18 cellular contexts compared by ENCODE assay signal in the genomic region with DNA sequence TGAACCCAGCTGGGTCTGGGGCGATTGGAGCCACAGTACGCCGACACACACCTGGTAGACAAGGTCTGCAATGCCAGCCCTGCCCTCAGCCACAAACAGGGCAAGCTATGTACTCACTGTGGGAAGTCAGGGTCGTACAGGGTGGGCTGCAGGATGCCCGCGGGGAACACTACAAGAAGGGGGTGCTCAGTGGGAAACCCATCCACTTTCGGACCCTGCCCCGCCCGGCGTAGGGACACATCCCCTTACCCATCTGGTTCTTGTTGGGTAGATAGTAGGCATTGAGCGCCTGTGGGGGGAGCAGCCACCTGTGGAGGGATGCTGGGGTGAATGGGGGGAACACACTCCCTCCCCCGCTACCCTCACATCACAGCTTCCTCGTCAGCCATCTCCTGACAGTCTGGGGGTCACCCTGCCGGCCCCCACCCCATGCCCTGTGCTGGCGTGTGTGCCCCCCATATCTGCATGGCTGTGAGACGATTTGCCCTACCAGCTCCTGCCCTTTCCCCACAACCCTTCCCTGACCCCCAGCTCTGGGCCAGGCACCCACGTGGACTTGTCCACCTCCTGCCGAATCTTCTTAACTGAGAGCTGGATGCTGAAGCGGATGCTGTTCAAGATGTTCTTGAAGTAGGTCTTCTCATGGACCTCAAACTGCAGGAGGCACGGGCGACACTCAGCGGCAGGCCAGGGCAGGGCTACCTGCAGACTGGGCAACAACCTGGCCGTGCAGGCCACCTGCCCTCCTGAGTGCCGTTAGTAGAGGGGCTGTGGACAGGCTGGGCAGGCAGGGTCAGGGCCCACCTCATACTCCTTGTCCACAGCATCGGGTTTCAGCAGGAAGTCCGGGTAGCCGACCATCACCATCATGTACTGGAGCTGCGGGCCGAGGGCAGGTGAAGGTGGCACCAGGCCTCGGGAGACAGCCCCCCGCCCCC. TPM values are rescaled to one million over a fixed set of nuclear protein-coding genes. Genes with fewer than 3 reads are reported as not detected.
"Had no signal": no experiment of that assay in that cellular context is flagged by ENCODE, and none has a peak within 500 bp of the region (broad histone marks: within the 10 kb centered on the region; RNA-seq: fewer than 3 reads in every experiment).

No MANE protein-coding gene starts in this region.

- DNase-seq: activated CD4-positive, alpha-beta T cell treated with anti-CD3 and anti-CD28 coated beads, Interleukin-2, amount 10 ng/mL, durations not matched to agents 24 days and 14 days; activated CD8-positive, alpha-beta T cell treated with anti-CD3 and anti-CD28 coated beads, Interleukin-2, amount 10 ng/mL, durations not matched to agents 7 days and 5 days; amniotic stem cell; colonic mucosa; esophagus squamous epithelium; stimulated activated CD4-positive, alpha-beta T cell treated with anti-CD3 and anti-CD28 coated beads, Interleukin-2, amount 100 ng/mL, for 48 hours had no signal

- H3K36me3 Mint-ChIP-seq: activated naive CD4-positive, alpha-beta T cell treated with anti-CD3 and anti-CD28 coated beads, Interleukin-2, amount 50 U/mL, for 24 hours; stimulated activated memory B cell treated with anti-CD40 and anti-IgM and Interleukin-4, amounts not matched to agents 10 μg/mL and 1 μg/mL and 100 μg/mL, for 72 hours had no signal

- H3K27ac ChIP-seq: colonic mucosa, esophagus squamous epithelium, hepatocyte had no signal

- ATAC-seq: activated CD8-positive, alpha-beta T cell treated with anti-CD3 and anti-CD28 coated beads, Interleukin-2, amount 10 ng/mL, durations not matched to agents 7 days and 5 days; stimulated activated memory B cell treated with anti-CD40 and anti-IgM and Interleukin-4, amounts not matched to agents 10 μg/mL and 1 μg/mL and 100 μg/mL, for 72 hours; T-helper 17 cell had no signal

- H3K4me1 ChIP-seq: colonic mucosa had no signal

- H3K9me3 ChIP-seq: colonic mucosa, esophagus squamous epithelium had no signal

- H3K27ac Mint-ChIP-seq: activated CD4-positive, alpha-beta T cell treated with anti-CD3 and anti-CD28 coated beads, Interleukin-2, amount 10 ng/mL, durations not matched to agents 24 days and 14 days; activated CD8-positive, alpha-beta T cell treated with anti-CD3 and anti-CD28 coated beads, Interleukin-2, amount 10 ng/mL, durations not matched to agents 7 days and 5 days; activated naive CD4-positive, alpha-beta T cell treated with anti-CD3 and anti-CD28 coated beads, Interleukin-2, amount 50 U/mL, for 24 hours; activated T-helper 1 cell treated with anti-CD3 and anti-CD28 coated beads, Interleukin-12 subunit alpha, Interleukin-12 subunit beta, Interleukin-2, Interleukin-4 antibody, amounts not matched to agents 30 ng/mL and 10 ng/mL and 1 ng/mL, durations not matched to agents 14 hours and 24 hours and 36 hours; stimulated activated memory B cell treated with anti-CD40 and anti-IgM and Interleukin-4, amounts not matched to agents 10 μg/mL and 1 μg/mL and 100 μg/mL, for 72 hours; T-helper 17 cell had no signal

- H3K36me3 ChIP-seq: colonic mucosa, esophagus squamous epithelium had no signal

- H3K4me3 ChIP-seq: colonic mucosa, esophagus squamous epithelium, hepatocyte had no signal

- H3K9me3 Mint-ChIP-seq: activated CD4-positive, alpha-beta T cell treated with anti-CD3 and anti-CD28 coated beads, Interleukin-2, amount 10 ng/mL, durations not matched to agents 24 days and 14 days; activated naive CD4-positive, alpha-beta T cell treated with anti-CD3 and anti-CD28 coated beads, Interleukin-2, amount 50 U/mL, for 24 hours; activated T-helper 1 cell treated with anti-CD3 and anti-CD28 coated beads, Interleukin-12 subunit alpha, Interleukin-12 subunit beta, Interleukin-2, Interleukin-4 antibody, amounts not matched to agents 30 ng/mL and 10 ng/mL and 1 ng/mL, durations not matched to agents 14 hours and 24 hours and 36 hours; stimulated activated memory B cell treated with anti-CD40 and anti-IgM and Interleukin-4, amounts not matched to agents 10 μg/mL and 1 μg/mL and 100 μg/mL, for 72 hours had no signal

- H3K4me3 Mint-ChIP-seq: activated CD4-positive, alpha-beta T cell treated with anti-CD3 and anti-CD28 coated beads, Interleukin-2, amount 10 ng/mL, durations not matched to agents 24 days and 14 days; activated CD8-positive, alpha-beta T cell treated with anti-CD3 and anti-CD28 coated beads, Interleukin-2, amount 10 ng/mL, durations not matched to agents 7 days and 5 days; activated naive CD4-positive, alpha-beta T cell treated with anti-CD3 and anti-CD28 coated beads, Interleukin-2, amount 50 U/mL, for 24 hours; activated T-helper 1 cell treated with anti-CD3 and anti-CD28 coated beads, Interleukin-12 subunit alpha, Interleukin-12 subunit beta, Interleukin-2, Interleukin-4 antibody, amounts not matched to agents 30 ng/mL and 10 ng/mL and 1 ng/mL, durations not matched to agents 14 hours and 24 hours and 36 hours; stimulated activated memory B cell treated with anti-CD40 and anti-IgM and Interleukin-4, amounts not matched to agents 10 μg/mL and 1 μg/mL and 100 μg/mL, for 72 hours; T-helper 17 cell had no signal

RNA-seq across cellular contexts. Expression of gene ECEL1, which starts 5.1 kb away (rescaled TPM):
- total RNA-seq: activated CD8-positive, alpha-beta T cell treated with anti-CD3 and anti-CD28 coated beads, Interleukin-2, amount 10 ng/mL, durations not matched to agents 7 days and 5 days; activated T-helper 1 cell treated with anti-CD3 and anti-CD28 coated beads, Interleukin-12 subunit alpha, Interleukin-12 subunit beta, Interleukin-2, Interleukin-4 antibody, amounts not matched to agents 30 ng/mL and 10 ng/mL and 1 ng/mL, durations not matched to agents 14 hours and 24 hours and 36 hours; endothelial cell of umbilical vein; fibroblast of villous mesenchyme; glomerular endothelial cell; T-helper 17 cell had no signal
- polyA plus RNA-seq: endothelial cell of umbilical vein, keratinocyte had no signal

RNA-seq across cellular contexts. Expression of gene ALPI, which starts 26.6 kb away (rescaled TPM):
- total RNA-seq: activated CD4-positive, alpha-beta T cell treated with anti-CD3 and anti-CD28 coated beads, Interleukin-2, amount 10 ng/mL, durations not matched to agents 24 days and 14 days; activated CD8-positive, alpha-beta T cell treated with anti-CD3 and anti-CD28 coated beads, Interleukin-2, amount 10 ng/mL, durations not matched to agents 7 days and 5 days; activated T-helper 1 cell treated with anti-CD3 and anti-CD28 coated beads, Interleukin-12 subunit alpha, Interleukin-12 subunit beta, Interleukin-2, Interleukin-4 antibody, amounts not matched to agents 30 ng/mL and 10 ng/mL and 1 ng/mL, durations not matched to agents 14 hours and 24 hours and 36 hours; endothelial cell of umbilical vein; esophagus squamous epithelium; fibroblast of villous mesenchyme; glomerular endothelial cell; liver; osteocyte; T-helper 17 cell had no signal
- polyA plus RNA-seq: endothelial cell of umbilical vein, keratinocyte, neural cell had no signal

RNA-seq across cellular contexts. Expression of gene PRSS56, which starts 37.6 kb away (rescaled TPM):
- total RNA-seq: activated CD4-positive, alpha-beta T cell treated with anti-CD3 and anti-CD28 coated beads, Interleukin-2, amount 10 ng/mL, durations not matched to agents 24 days and 14 days; activated CD8-positive, alpha-beta T cell treated with anti-CD3 and anti-CD28 coated beads, Interleukin-2, amount 10 ng/mL, durations not matched to agents 7 days and 5 days; activated T-helper 1 cell treated with anti-CD3 and anti-CD28 coated beads, Interleukin-12 subunit alpha, Interleukin-12 subunit beta, Interleukin-2, Interleukin-4 antibody, amounts not matched to agents 30 ng/mL and 10 ng/mL and 1 ng/mL, durations not matched to agents 14 hours and 24 hours and 36 hours; colonic mucosa; endothelial cell of umbilical vein; esophagus squamous epithelium; fibroblast of villous mesenchyme; glomerular endothelial cell; hepatocyte; liver; osteocyte; T-helper 17 cell had no signal
- polyA plus RNA-seq: endothelial cell of umbilical vein, hepatocyte, keratinocyte had no signal

RNA-seq across cellular contexts. Expression of gene CHRND, which starts 43.4 kb away (rescaled TPM):
- total RNA-seq: activated CD4-positive, alpha-beta T cell treated with anti-CD3 and anti-CD28 coated beads, Interleukin-2, amount 10 ng/mL, durations not matched to agents 24 days and 14 days; activated CD8-positive, alpha-beta T cell treated with anti-CD3 and anti-CD28 coated beads, Interleukin-2, amount 10 ng/mL, durations not matched to agents 7 days and 5 days; activated T-helper 1 cell treated with anti-CD3 and anti-CD28 coated beads, Interleukin-12 subunit alpha, Interleukin-12 subunit beta, Interleukin-2, Interleukin-4 antibody, amounts not matched to agents 30 ng/mL and 10 ng/mL and 1 ng/mL, durations not matched to agents 14 hours and 24 hours and 36 hours; colonic mucosa; endothelial cell of umbilical vein; esophagus squamous epithelium; fibroblast of villous mesenchyme; glomerular endothelial cell; hepatocyte; liver; osteocyte; T-helper 17 cell had no signal
- polyA plus RNA-seq: endothelial cell of umbilical vein, hepatocyte, keratinocyte, liver, neural cell had no signal

RNA-seq across cellular contexts. Expression of gene CHRNG, which starts 56.9 kb away (rescaled TPM):
- total RNA-seq: activated CD4-positive, alpha-beta T cell treated with anti-CD3 and anti-CD28 coated beads, Interleukin-2, amount 10 ng/mL, durations not matched to agents 24 days and 14 days; activated CD8-positive, alpha-beta T cell treated with anti-CD3 and anti-CD28 coated beads, Interleukin-2, amount 10 ng/mL, durations not matched to agents 7 days and 5 days; activated T-helper 1 cell treated with anti-CD3 and anti-CD28 coated beads, Interleukin-12 subunit alpha, Interleukin-12 subunit beta, Interleukin-2, Interleukin-4 antibody, amounts not matched to agents 30 ng/mL and 10 ng/mL and 1 ng/mL, durations not matched to agents 14 hours and 24 hours and 36 hours; colonic mucosa; endothelial cell of umbilical vein; esophagus squamous epithelium; fibroblast of villous mesenchyme; glomerular endothelial cell; hepatocyte; liver; osteocyte; T-helper 17 cell had no signal
- polyA plus RNA-seq: endothelial cell of umbilical vein, hepatocyte, keratinocyte, liver, neural cell had no signal
